8 cellular contexts compared by ENCODE assay signal in the genomic region with DNA sequence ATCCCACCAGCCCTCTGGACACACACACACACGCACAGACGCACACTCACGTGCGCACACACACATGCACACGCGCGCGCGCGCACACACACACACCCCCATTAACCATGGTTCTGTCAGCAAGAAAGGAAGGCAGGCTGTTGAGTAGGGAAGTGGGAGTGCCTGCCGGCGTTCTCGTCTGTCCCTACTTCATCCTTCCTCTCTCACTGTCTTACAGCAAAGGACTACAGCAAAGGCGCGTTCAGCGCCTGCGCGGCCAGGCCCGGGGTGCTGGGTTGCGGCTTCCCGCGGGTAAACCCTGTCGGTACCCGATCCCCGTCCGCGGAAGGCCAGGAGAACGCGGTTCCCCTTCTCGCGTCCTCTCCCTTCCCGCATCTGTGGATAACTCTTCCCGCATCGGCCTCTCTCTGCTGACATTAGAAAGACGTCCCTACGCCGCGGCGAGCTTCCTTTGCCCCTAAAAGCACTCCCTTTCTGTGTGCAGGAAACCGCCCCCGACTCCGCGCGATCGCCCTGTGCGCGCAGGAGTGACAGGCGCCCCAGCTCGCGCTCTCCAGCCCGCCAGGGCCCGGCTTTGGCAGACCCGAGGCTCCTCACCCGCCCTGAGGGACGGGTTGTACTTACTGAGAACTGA.
DNase-seq lines count a peak whose midpoint lies in the region; ATAC-seq and TF ChIP-seq lines count a peak whose summit lies in the region.

No MANE protein-coding gene starts in this region.

- peak; percentile 34 for DNase-seq in COLO668 (lab: John Stamatoyannopoulos, UW; ENCODE audit: unreplicated experiment)
- peak in 2 of 3 experiments; percentile 7 to 29 for DNase-seq in activated CD8-positive, alpha-beta memory T cell treated with anti-CD3 and anti-CD28 coated beads for 48 hours (ENCODE audit: low read depth in 2 of 3, low spot score in 2 of 3)
- peak; percentile 17 for DNase-seq in germinal center (ENCODE audit: low spot score)
- DNase-seq in omental fat pad (ENCODE audit: low spot score) = no peak
- no peak for DNase-seq in NCI-H1436 (lab: John Stamatoyannopoulos, UW)
- DNase-seq in D341Med (ENCODE audit: low spot score) = no peak

- ATAC-seq in HG03521 (IDR thresholded peaks at IDR 0.05; ENCODE audit: unreplicated experiment) (peak; percentile 38), omental fat pad (ENCODE audit: low FRiP score) (peak; percentile 53), GM18873 (IDR thresholded peaks at IDR 0.05; ENCODE audit: low FRiP score, unreplicated experiment) (no peak)

- TF ChIP-seq CTCF in omental fat pad (IDR thresholded peaks at IDR 0.05) = no peak

Comparison
In these comparisons a context has a peak if more than half of its experiments do, and no peak if none do; other contexts are left out.
1. DNase-seq: peak in COLO668 (single experiment), activated CD8-positive, alpha-beta memory T cell treated with anti-CD3 and anti-CD28 coated beads for 48 hours (2 of 3) and germinal center (single experiment); none in omental fat pad (single experiment), NCI-H1436 (single experiment) and D341Med (single experiment).